Comparison of ENCODE assay signal across 8 cellular contexts in the genomic region with DNA sequence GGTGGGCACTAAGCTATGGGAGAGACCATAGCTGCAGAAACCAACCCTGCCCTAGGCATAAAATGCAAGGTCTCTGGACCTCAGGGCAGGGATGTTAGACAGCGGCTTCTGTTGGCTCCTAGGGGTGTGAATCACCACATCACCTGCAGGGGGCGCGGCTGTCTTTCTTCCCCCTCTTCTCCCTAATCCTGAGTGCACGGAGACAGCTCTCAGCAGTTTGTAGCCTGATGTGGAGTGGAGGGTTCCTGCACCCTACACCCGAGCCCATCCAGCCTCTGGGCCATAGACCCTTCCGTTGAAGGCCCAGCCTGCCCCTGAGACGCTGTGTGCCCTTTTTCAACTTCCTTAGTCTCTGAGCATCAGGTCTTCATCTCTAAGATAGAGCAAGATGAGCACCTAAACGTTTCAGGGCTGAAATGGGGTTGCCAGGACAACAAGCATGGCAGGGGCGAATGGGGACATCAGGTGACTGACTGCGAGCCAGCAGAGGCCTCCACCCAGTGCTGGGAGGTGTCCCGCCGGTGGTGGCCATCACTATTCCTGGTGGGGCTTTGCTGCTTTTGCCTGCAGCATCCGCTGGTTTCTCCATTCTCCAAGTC. TPM values are rescaled to one million over a fixed set of nuclear protein-coding genes. Genes with fewer than 3 reads are reported as not detected.
A peak's percentile ranks its signal among the peaks of the same experiment; 100 is the strongest.
DNase-seq lines count a peak whose midpoint lies in the region; ATAC-seq and TF ChIP-seq lines count a peak whose summit lies in the region.

No MANE protein-coding gene starts in this region.

- peaks cover 0 to 2% of the 10 kb centered on the region in 2 donors for H3K27me3 Mint-ChIP-seq in natural killer cell (ENCODE audit: low read depth in 2 of 2)
- peaks cover 4 to 12% of the 10 kb centered on the region in 2 donors for H3K27me3 Mint-ChIP-seq in stimulated activated naive B cell treated with anti-CD40 and anti-IgM and Interleukin-4, amounts not matched to agents 10 μg/mL and 1 μg/mL and 100 μg/mL, for 72 hours

- H3K79me2 ChIP-seq in OCI-LY7 (ENCODE audit: insufficient read depth, low read depth, low read length) = peaks cover 27% of the 10 kb centered on the region

- H3K36me3 Mint-ChIP-seq in natural killer cell = no peaks in the 10 kb centered on the region
- H3K36me3 Mint-ChIP-seq in stimulated activated naive B cell treated with anti-CD40 and anti-IgM and Interleukin-4, amounts not matched to agents 10 μg/mL and 1 μg/mL and 100 μg/mL, for 72 hours = peaks cover under 1 to 8% of the 10 kb centered on the region in 2 donors

- H3K27ac ChIP-seq in OCI-LY7 (ENCODE audit: low read depth, low read length, poor library complexity, severe bottlenecking) (no peak overlapping the region), esophagus muscularis mucosa (replicated peaks in 1 of 4) (no peak overlapping the region)

- H3K4me1 ChIP-seq in OCI-LY7 (ENCODE audit: insufficient read depth, low read length, poor library complexity, severe bottlenecking) (peaks cover 16% of the 10 kb centered on the region), esophagus muscularis mucosa (peaks cover 28 to 49% (median 45%) of the 10 kb centered on the region in 4 donors)

- no peaks in the 10 kb centered on the region for H3K9me3 ChIP-seq in OCI-LY7 (ENCODE audit: low read length)
- no peaks in the 10 kb centered on the region for H3K9me3 ChIP-seq in esophagus muscularis mucosa

- ATAC-seq in natural killer cell = no peak
- ATAC-seq in stimulated activated naive B cell treated with anti-CD40 and anti-IgM and Interleukin-4, amounts not matched to agents 10 μg/mL and 1 μg/mL and 100 μg/mL, for 72 hours (replicated peaks) = peak in 1 of 2 donors; percentile 11
- no peak for ATAC-seq in GM21423 (IDR thresholded peaks at IDR 0.05; ENCODE audit: unreplicated experiment)

- H2AFZ ChIP-seq in OCI-LY7 (ENCODE audit: low read length) = no peak overlapping the region

- H3K4me1 Mint-ChIP-seq in natural killer cell = peaks cover 19 to 32% of the 10 kb centered on the region in 2 donors
- H3K4me1 Mint-ChIP-seq in stimulated activated naive B cell treated with anti-CD40 and anti-IgM and Interleukin-4, amounts not matched to agents 10 μg/mL and 1 μg/mL and 100 μg/mL, for 72 hours = peaks cover 11 to 39% of the 10 kb centered on the region in 2 donors

- no peak for TF ChIP-seq EP300 in esophagus muscularis mucosa (IDR thresholded peaks at IDR 0.05)

- no peaks in the 10 kb centered on the region for H3K9me2 ChIP-seq in OCI-LY7 (ENCODE audit: insufficient read depth, low read length)

- H3K36me3 ChIP-seq in OCI-LY7 (ENCODE audit: insufficient read depth, low read length) = peaks cover 2% of the 10 kb centered on the region; the same call in 1 of the 2 replicates
- H3K36me3 ChIP-seq in esophagus muscularis mucosa = peaks cover 0 to 3% (median under 1%) of the 10 kb centered on the region in 4 donors

- intact Hi-C loops in OCI-LY7 (cut with micrococcal nuclease; ENCODE audit: unreplicated experiment) (no loop called here), esophagus muscularis mucosa (cut with DNase I) (loop anchor here (5.0 to 10.0 kb wide), 2 partner anchors 42 to 210 kb away; no protein-coding TSS in a partner anchor), natural killer cell (cut with micrococcal nuclease) (loop anchor here (1.0 to 5.0 kb wide), 3 partner anchors 62 to 159 kb away; a partner anchor contains a TSS)

- H3K9me3 Mint-ChIP-seq in natural killer cell = no peaks in the 10 kb centered on the region
- H3K9me3 Mint-ChIP-seq in stimulated activated naive B cell treated with anti-CD40 and anti-IgM and Interleukin-4, amounts not matched to agents 10 μg/mL and 1 μg/mL and 100 μg/mL, for 72 hours = no peaks in the 10 kb centered on the region

- POLR2A ChIA-PET in OCI-LY7 (lab: Charles Lee) = no interaction called here

- no CpG with 5 or more reads among the region's 13 CpGs for WGBS in esophagus muscularis mucosa

- no TSS peak for BruUV-seq in OCI-LY7 (replicated peaks; lab: Mats Ljungman, UMichigan)

- H3K4me3 ChIP-seq in OCI-LY7 (ENCODE audit: low read depth, low read length, poor library complexity, severe bottlenecking) (no peak overlapping the region), esophagus muscularis mucosa (no peak overlapping the region)

- TF ChIP-seq CTCF in OCI-LY7 (conservative IDR thresholded peaks at IDR 0.05; ENCODE audit: low read length) (peak; percentile 88), esophagus muscularis mucosa (IDR thresholded peaks at IDR 0.05) (peak; percentile 87 to 92 (median 88)), natural killer cell (IDR thresholded peaks at IDR 0.05) (peak; percentile 92)

- H3K4me2 ChIP-seq in OCI-LY7 (ENCODE audit: low read length) = 0 out of 2 replicates have a peak overlapping the region, but pooled peaks have one; percentile 75

- H4K20me1 ChIP-seq in OCI-LY7 (ENCODE audit: insufficient read depth, low read length) = peaks cover 5% of the 10 kb centered on the region; the same call in 1 of the 2 replicates

- DNase-seq in COLO829 (ENCODE audit: low spot score) = peak; percentile 81
- peak in 69 of 76 experiments; percentile 3 to 80 (median 60) for DNase-seq in HUDEP-2 (lab: John Stamatoyannopoulos, UW; ENCODE audit: unreplicated experiment in 76 of 76)
- peak; percentile 77 for DNase-seq in OCI-LY7 (ENCODE audit: low spot score)
- DNase-seq in activated T-cell treated with anti-CD3 and anti-CD28 coated beads for 48 hours (ENCODE audit: low read depth) = peak; percentile 73
- DNase-seq in esophagus muscularis mucosa (ENCODE audit: extremely low spot score) = peak; percentile 97
- peak; percentile 78 for DNase-seq in natural killer cell
- peak; percentile 65 for DNase-seq in stimulated activated naive B cell treated with anti-CD40 and anti-IgM and Interleukin-4, amounts not matched to agents 10 μg/mL and 1 μg/mL and 100 μg/mL, for 72 hours

- no peaks in the 10 kb centered on the region for H3K27me3 ChIP-seq in esophagus muscularis mucosa

- peak overlapping the region; percentile 76 to 80 for H3K27ac Mint-ChIP-seq in natural killer cell
- H3K27ac Mint-ChIP-seq in stimulated activated naive B cell treated with anti-CD40 and anti-IgM and Interleukin-4, amounts not matched to agents 10 μg/mL and 1 μg/mL and 100 μg/mL, for 72 hours = peak overlapping the region; percentile 42

- peak overlapping the region; percentile 78 for H3K4me3 Mint-ChIP-seq in natural killer cell
- peak overlapping the region; percentile 53 to 58 for H3K4me3 Mint-ChIP-seq in stimulated activated naive B cell treated with anti-CD40 and anti-IgM and Interleukin-4, amounts not matched to agents 10 μg/mL and 1 μg/mL and 100 μg/mL, for 72 hours

- CTCF ChIA-PET in OCI-LY7 (lab: Charles Lee; ENCODE audit: unreplicated experiment) = no interaction called here

- TF ChIP-seq POLR2A in esophagus muscularis mucosa (IDR thresholded peaks at IDR 0.05; ENCODE audit: low read depth) = no peak

RNA-seq across cellular contexts. Expression of a gene that starts 2.3 kb away (rescaled TPM):
- total RNA-seq in OCI-LY7 (2014; rRNA removed; shearing (Covaris generic)) = 15.5 and 23.7 TPM in 2 replicates
- 52.0 and 60.1 TPM in 2 replicates for total RNA-seq in OCI-LY7 (2022)
- total RNA-seq in esophagus muscularis mucosa = 10 to 100 TPM; 43.2 to 62.3 (median 51.3) TPM
- 10 to 100 TPM; 84.3 to 89.0 (median 87.1) TPM for total RNA-seq in natural killer cell

RNA-seq across cellular contexts. Expression of a gene that starts 45.5 kb away (rescaled TPM):
- total RNA-seq in OCI-LY7 (2014; rRNA removed; shearing (Covaris generic)) = 16.7 and 20.2 TPM in 2 replicates
- 21.3 and 27.8 TPM in 2 replicates for total RNA-seq in OCI-LY7 (2022)
- 10 to 100 TPM in 2 of 4 donors, 1 to 10 TPM in 2; 8.4 to 17.1 (median 12.5) TPM for total RNA-seq in esophagus muscularis mucosa
- 10 to 100 TPM; 12.1 to 15.7 (median 14.4) TPM for total RNA-seq in natural killer cell
